Comparison of ENCODE assay signal across 13 cellular contexts in the genomic region with DNA sequence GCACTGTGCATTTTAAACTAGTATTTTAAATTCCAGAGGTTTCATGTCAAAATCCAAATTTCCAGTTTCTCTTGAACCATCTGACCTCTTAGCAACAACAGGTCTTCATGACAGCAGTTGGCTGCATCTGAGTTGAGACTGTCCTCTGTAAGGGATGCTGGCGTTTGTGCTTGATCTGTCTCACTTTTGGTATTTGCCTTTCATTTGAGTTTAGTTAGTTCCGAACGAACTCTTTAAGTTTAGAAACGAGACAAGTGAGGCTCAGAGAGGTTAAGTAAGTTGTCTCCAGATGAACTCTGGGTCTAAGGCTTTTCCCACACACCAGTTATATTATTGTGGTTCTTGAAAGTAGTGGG. TPM values are rescaled to one million over a fixed set of nuclear protein-coding genes. Genes with fewer than 3 reads are reported as not detected.
DNase-seq lines count a peak whose midpoint lies in the region; ATAC-seq and TF ChIP-seq lines count a peak whose summit lies in the region.
"Had no signal": no experiment of that assay in that cellular context is flagged by ENCODE, and none has a peak within 500 bp of the region (broad histone marks: within the 10 kb centered on the region; RNA-seq: fewer than 3 reads in every experiment).

No MANE protein-coding gene starts in this region.

- ATAC-seq in GM19328 (IDR thresholded peaks at IDR 0.05; ENCODE audit: unreplicated experiment) (peak; percentile 45), HG02852 (IDR thresholded peaks at IDR 0.05; ENCODE audit: unreplicated experiment) (peak; percentile 70), HG03571 (IDR thresholded peaks at IDR 0.05; ENCODE audit: unreplicated experiment) (peak; percentile 46)

- H3K36me3 ChIP-seq in colonic mucosa (no peaks in the 10 kb centered on the region), tibial nerve (peaks cover 0 to 6% (median 0%) of the 10 kb centered on the region in 3 donors)
- H3K36me3 ChIP-seq: cardiac muscle cell had no signal

- no peak overlapping the region for H3K27ac ChIP-seq in colonic mucosa
- H3K27ac ChIP-seq in tibial nerve = peak overlapping the region in 2 of 4 donors; percentile 2 to 60
- H3K27ac ChIP-seq: cardiac muscle cell had no signal

- no peaks in the 10 kb centered on the region for H3K9me3 ChIP-seq in colonic mucosa
- H3K9me3 ChIP-seq in tibial nerve = no peaks in the 10 kb centered on the region
- H3K9me3 ChIP-seq: stomach had no signal

- no peak for TF ChIP-seq POLR2A in tibial nerve (IDR thresholded peaks at IDR 0.05)

- no peak for TF ChIP-seq CTCF in GM13976 (IDR thresholded peaks at IDR 0.05; ENCODE audit: borderline replicate concordance, control extremely low read depth, extremely low read depth, insufficient read depth, missing control alignments)
- TF ChIP-seq CTCF in colonic mucosa (IDR thresholded peaks at IDR 0.05) = no peak
- TF ChIP-seq CTCF in tibial nerve (IDR thresholded peaks at IDR 0.05) = no peak

- H3K4me3 ChIP-seq in colonic mucosa (no peak overlapping the region), tibial nerve (no peak overlapping the region)
- H3K4me3 ChIP-seq: cardiac muscle cell, stomach had no signal

- H3K27me3 ChIP-seq in colonic mucosa = no peaks in the 10 kb centered on the region
- H3K27me3 ChIP-seq in tibial nerve = no peaks in the 10 kb centered on the region
- H3K27me3 ChIP-seq: cardiac muscle cell, stomach had no signal

- H3K4me1 ChIP-seq in colonic mucosa (no peaks in the 10 kb centered on the region), tibial nerve (peaks cover 0 to 32% (median 4%) of the 10 kb centered on the region in 4 donors)

- peak; percentile 23 for DNase-seq in GM13976 (ENCODE audit: low spot score)
- no peak for DNase-seq in colonic mucosa
- DNase-seq in HuH-7 (ENCODE audit: low spot score) = no peak
- DNase-seq in tibial nerve (ENCODE audit: low spot score in 2 of 2) = no peak
- no peak for DNase-seq in hippocampal formation (lab: John Stamatoyannopoulos, UW)
- DNase-seq: activated CD8-positive, alpha-beta memory T cell treated with anti-CD3 and anti-CD28 coated beads, Interleukin-2, amount 50 U/mL, for 4 hours; midbrain; NCI-H226; stomach had no signal

- 72 to 73% methylated on average over 4 of the region's 4 CpGs for WGBS in tibial nerve, 2 donors

- intact Hi-C loops in colonic mucosa (cut with DNase I) = no loop called here

- no peak for TF ChIP-seq EP300 in tibial nerve (IDR thresholded peaks at IDR 0.05)

- no peak overlapping the region for H3K9ac ChIP-seq in colonic mucosa (ENCODE audit: low read depth in 2 of 2, low read length in 2 of 2)

- in situ Hi-C loops in GM13976 (cut with MboI; ENCODE audit: low sequenced_read_pairs, unreplicated experiment) = no loop called here

RNA-seq across cellular contexts. Expression of gene SPARCL1, which starts 29.1 kb away (rescaled TPM):
- total RNA-seq in colonic mucosa = 10 to 100 TPM; 18.4 to 84.0 TPM
- 100 to 1,000 TPM; 312 to 741 (median 433) TPM for total RNA-seq in tibial nerve
- total RNA-seq: cardiac muscle cell had no signal
